10 cellular contexts compared by ENCODE assay signal in genomic region chr17:33292184-33292980, GRCh38. TPM values are rescaled to one million over a fixed set of nuclear protein-coding genes. Genes with fewer than 3 reads are reported as not detected.
A peak's percentile ranks its signal among the peaks of the same experiment; 100 is the strongest.
DNase-seq lines count a peak whose midpoint lies in the region; ATAC-seq, FAIRE-seq and TF ChIP-seq lines count a peak whose summit lies in the region.
"Had no signal": no experiment of that assay in that cellular context is flagged by ENCODE, and none has a peak within 500 bp of the region (broad histone marks: within the 10 kb centered on the region; RNA-seq: fewer than 3 reads in every experiment).

No MANE protein-coding gene starts in this region.

- DNase-seq in D341Med (ENCODE audit: low spot score) (peak; percentile 79), MG63 (peak; percentile 28), H1 (ENCODE audit: low read depth in 1 of 2, low spot score in 2 of 2) (peak; percentile 21 to 78), neural crest cell (ENCODE audit: low read depth, low spot score) (peak; percentile 34), MM.1S (no peak), NCI-H526 treated with DMSO at 0.1 percent for 48 hours (lab: John Stamatoyannopoulos, UW) (no peak)
- DNase-seq in central memory CD4-positive, alpha-beta T cell = no peak
- DNase-seq: effector memory CD4-positive, alpha-beta T cell; OCI-M1 had no signal

- H4K20me1 ChIP-seq in H1 (replicated peaks in 1 of 2; ENCODE audit: control insufficient read depth in 1 of 2, insufficient read depth in 2 of 2, low read length in 2 of 2) (peaks cover 2 to 9% of the 10 kb centered on the region in 2 experiments), MM.1S (ENCODE audit: insufficient read depth, low read length) (no peaks in the 10 kb centered on the region)

- no peaks in the 10 kb centered on the region for H3K9me3 ChIP-seq in MG63
- H3K9me3 ChIP-seq in H1 (ENCODE audit: insufficient read depth in 2 of 2, low read depth in 1 of 2, low read length in 1 of 2) = no peaks in the 10 kb centered on the region
- no peaks in the 10 kb centered on the region for H3K9me3 ChIP-seq in MM.1S (replicated peaks; ENCODE audit: insufficient read depth, low read length)

- H3K9ac ChIP-seq in H1 (replicated peaks in 1 of 4; ENCODE audit: extremely low read depth in 1 of 4, low read depth in 3 of 4, low read length in 3 of 4) = no peak overlapping the region
- no peak overlapping the region for H3K9ac ChIP-seq in MM.1S (ENCODE audit: low read length)

- H3K4me2 ChIP-seq in H1 (ENCODE audit: insufficient read depth in 1 of 2, low read depth in 2 of 2, low read length in 2 of 2) = peak overlapping the region; percentile 59 to 99
- no peak overlapping the region for H3K4me2 ChIP-seq in MM.1S (ENCODE audit: low read depth, low read length)

- TF ChIP-seq POLR2A in H1 (IDR thresholded peaks at IDR 0.05; ENCODE audit: control extremely low read depth in 1 of 2, low read depth in 2 of 2, low read length in 2 of 2) = no peak

- H4K8ac ChIP-seq in H1 (ENCODE audit: extremely low read depth, insufficient read depth, low read length) = peak overlapping the region; percentile 29; the same call in 1 of the 2 replicates

- H3K79me1 ChIP-seq in H1 (ENCODE audit: low read depth, low read length) = no peaks in the 10 kb centered on the region

- H2AK5ac ChIP-seq in H1 (ENCODE audit: low read depth, low read length) = no peak overlapping the region

- 3% methylated on average over 12 of the region's 72 CpGs; no CpG with 5 or more reads in 1 of the 2 experiments for WGBS in H1 (ENCODE audit: extremely low coverage in 1 of 2, insufficient coverage in 1 of 2, insufficient read length in 1 of 2, insufficient replicate concordance in 2 of 2, low coverage in 1 of 2, low lambda C conversion rate in 2 of 2, missing lambda C conversion rate in 1 of 2), 2 experiments

- H3K27me3 ChIP-seq in MG63 (peaks cover 54% of the 10 kb centered on the region), H1 (replicated peaks in 1 of 4; ENCODE audit: control insufficient read depth in 3 of 4, extremely low read depth in 1 of 4, insufficient read depth in 3 of 4, low read length in 3 of 4) (peaks cover 25 to 70% (median 62%) of the 10 kb centered on the region in 4 experiments), MM.1S (replicated peaks; ENCODE audit: insufficient read depth, low read length) (peaks cover 20% of the 10 kb centered on the region)

- H3K79me2 ChIP-seq in H1 (ENCODE audit: control insufficient read depth in 1 of 2, insufficient read depth in 2 of 2, low read length in 2 of 2) (no peaks in the 10 kb centered on the region), MM.1S (ENCODE audit: low read length) (no peaks in the 10 kb centered on the region)

- CTCF ChIA-PET in H1 (lab: Charles Lee; ENCODE audit: partially characterized antibody) = interaction anchor here (0.7 to 7.8 kb wide), 18 partner anchors 11 to 265 kb away, joined by 3 to 56 read pairs (median 4); no protein-coding TSS in a partner anchor

- peaks cover 22% of the 10 kb centered on the region; the same call in 1 of the 2 replicates for H3K23me2 ChIP-seq in H1 (ENCODE audit: low read depth, low read length)

- H3K9me3 Mint-ChIP-seq in neural crest cell = no peaks in the 10 kb centered on the region

- H3K4me1 ChIP-seq in H1 (replicated peaks in 1 of 4; ENCODE audit: control insufficient read depth in 3 of 4, insufficient read depth in 4 of 4, low read length in 3 of 4) (peaks cover 0 to 6% (median 2%) of the 10 kb centered on the region in 4 experiments; a peak in 1 of 7 replicates), MM.1S (ENCODE audit: low read length) (no peaks in the 10 kb centered on the region)

- H3K56ac ChIP-seq in H1 (replicated peaks; ENCODE audit: insufficient read length, low read depth, low read length) = no peak overlapping the region

- peak; percentile 38 to 63 (median 52) for TF ChIP-seq CTCF in H1 (IDR thresholded peaks at IDR 0.05; ENCODE audit: control extremely low read depth in 1 of 3, insufficient read depth in 1 of 3, low read depth in 1 of 3, low read length in 3 of 3)
- peak; percentile 64 for TF ChIP-seq CTCF in neural crest cell (conservative IDR thresholded peaks at IDR 0.05)
- no peak for TF ChIP-seq CTCF in MM.1S (IDR thresholded peaks at IDR 0.05; ENCODE audit: low read length)

- peaks cover 15% of the 10 kb centered on the region for H3K4me1 Mint-ChIP-seq in neural crest cell

- H3K14ac ChIP-seq in H1 (ENCODE audit: insufficient read length) = no peak overlapping the region

- no peak overlapping the region for H4K91ac ChIP-seq in H1 (replicated peaks; ENCODE audit: insufficient read length, low read length)

- ATAC-seq in GM18517 (IDR thresholded peaks at IDR 0.05; ENCODE audit: unreplicated experiment) = no peak

- H3K4ac ChIP-seq in H1 (replicated peaks; ENCODE audit: insufficient read length, low read depth, low read length) = no peak overlapping the region

- H2AFZ ChIP-seq in H1 (ENCODE audit: low read length) (peak overlapping the region; percentile 69; the same call in 1 of the 2 replicates), MM.1S (ENCODE audit: low read length) (no peak overlapping the region)

- H3K27ac ChIP-seq in H1 (ENCODE audit: low read depth, low read length) = no peak overlapping the region
- no peak overlapping the region for H3K27ac ChIP-seq in MM.1S (ENCODE audit: low read length)

- H2BK15ac ChIP-seq in H1 (ENCODE audit: low read length) = no peak overlapping the region

- no peak overlapping the region for H2BK5ac ChIP-seq in H1 (ENCODE audit: low read depth, low read length)

- POLR2A ChIA-PET in H1 (lab: Charles Lee; ENCODE audit: partially characterized antibody) = interaction anchor here (0.6 kb wide), 1 partner anchor 79 kb away, joined by 3 read pairs; no protein-coding TSS in a partner anchor

- no peaks in the 10 kb centered on the region for H3K9me2 ChIP-seq in MM.1S (replicated peaks; ENCODE audit: insufficient read depth, low read length)

- H3K4me3 Mint-ChIP-seq in neural crest cell = peak overlapping the region; percentile 72

- H3K4me3 ChIP-seq in MG63 (0 out of 2 replicates have a peak overlapping the region, but pooled peaks have one; percentile 13), H1 (ENCODE audit: extremely low read depth in 1 of 4, insufficient read depth in 2 of 4, low read depth in 3 of 4, low read length in 4 of 4) (peak overlapping the region; percentile 26 to 68 (median 52)), MM.1S (ENCODE audit: low read length) (no peak overlapping the region)

- peaks cover 90% of the 10 kb centered on the region for H3K27me3 Mint-ChIP-seq in neural crest cell (ENCODE audit: low read depth)

- no peaks in the 10 kb centered on the region for H3K36me3 ChIP-seq in MG63
- H3K36me3 ChIP-seq in H1 (ENCODE audit: control insufficient read depth in 2 of 4, insufficient read depth in 4 of 4, low read length in 3 of 4) = no peaks in the 10 kb centered on the region
- no peaks in the 10 kb centered on the region for H3K36me3 ChIP-seq in MM.1S (replicated peaks; ENCODE audit: insufficient read depth, low read length)

- no peak for FAIRE-seq in H1 (lab: Jason Lieb, UNC)

- no peak overlapping the region for H3K27ac Mint-ChIP-seq in neural crest cell (ENCODE audit: unreplicated experiment)

- no peak overlapping the region for H3K23ac ChIP-seq in H1 (ENCODE audit: insufficient read length)

- H2BK20ac ChIP-seq in H1 (ENCODE audit: low read length) = no peak overlapping the region

- no peaks in the 10 kb centered on the region for H3F3A ChIP-seq in MM.1S (ENCODE audit: insufficient read depth, low read length)

- H3K36me3 Mint-ChIP-seq in neural crest cell (ENCODE audit: low read depth) = no peaks in the 10 kb centered on the region

- H3K18ac ChIP-seq in H1 (ENCODE audit: extremely low read depth, low read length) = no peak overlapping the region

- no peak overlapping the region for H2BK12ac ChIP-seq in H1 (ENCODE audit: low read depth, low read length)

- no peak overlapping the region for H4K5ac ChIP-seq in H1 (ENCODE audit: insufficient read length, low read depth, low read length)

- no peak overlapping the region for H2BK120ac ChIP-seq in H1 (replicated peaks; ENCODE audit: low read depth, low read length)

- TF ChIP-seq EP300 in H1 (IDR thresholded peaks at IDR 0.05; ENCODE audit: borderline replicate concordance in 1 of 2, low read depth in 2 of 2, low read length in 2 of 2) = no peak

- peak; percentile 22 to 51; a peak in 2 of 4 replicates for TF ChIP-seq RAD21 in H1 (IDR thresholded peaks at IDR 0.05 in 1 of 2, conservative IDR thresholded peaks at IDR 0.05 in 1 of 2; ENCODE audit: low read depth in 2 of 2, low read length in 2 of 2)

TF ChIP-seq in H1, 55 proteins besides CTCF, POLR2A, EP300 and RAD21 (continues in another document):
- TF ChIP-seq RNF2 (IDR thresholded peaks at IDR 0.05; ENCODE audit: borderline replicate concordance, low read depth, low read length, missing control alignments, poor library complexity, severe bottlenecking) (no peak), BCL11A (IDR thresholded peaks at IDR 0.05; ENCODE audit: low read depth in 2 of 2, low read length in 2 of 2) (no peak), BACH1 (IDR thresholded peaks at IDR 0.05; ENCODE audit: low read length) (no peak), RFX5 (IDR thresholded peaks at IDR 0.05; ENCODE audit: borderline replicate concordance, low read depth, low read length) (no peak), HDAC6 (IDR thresholded peaks at IDR 0.05; ENCODE audit: low read depth, low read length) (no peak), SP4 (IDR thresholded peaks at IDR 0.05; ENCODE audit: low read length) (no peak), YY1 (IDR thresholded peaks at IDR 0.05; ENCODE audit: low read depth, low read length) (no peak)
- TF ChIP-seq, protein P1, sequence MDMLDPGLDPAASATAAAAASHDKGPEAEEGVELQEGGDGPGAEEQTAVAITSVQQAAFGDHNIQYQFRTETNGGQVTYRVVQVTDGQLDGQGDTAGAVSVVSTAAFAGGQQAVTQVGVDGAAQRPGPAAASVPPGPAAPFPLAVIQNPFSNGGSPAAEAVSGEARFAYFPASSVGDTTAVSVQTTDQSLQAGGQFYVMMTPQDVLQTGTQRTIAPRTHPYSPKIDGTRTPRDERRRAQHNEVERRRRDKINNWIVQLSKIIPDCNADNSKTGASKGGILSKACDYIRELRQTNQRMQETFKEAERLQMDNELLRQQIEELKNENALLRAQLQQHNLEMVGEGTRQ (IDR thresholded peaks at IDR 0.05; ENCODE audit: low read length) = no peak

RNA-seq across cellular contexts. Expression of gene ASIC2, which starts 0.7 kb away (rescaled TPM):
- total RNA-seq in MG63 (2014; rRNA removed; shearing (Covaris generic); ENCODE audit: low replicate concordance) = not detected in 2 replicates
- total RNA-seq in H1 (2021; fragmentation: NEBNext Ultra II Directional; extraction: Animal tissue kit (Norgen Biotek cat#: 25700)) = 1.1 and 1.2 TPM in 2 replicates
- 0.86 and 1.3 TPM in 2 replicates for polyA plus RNA-seq in H1 (2011; rRNA removed)
- polyA plus RNA-seq in H1 (2011; cell fraction: cytosol; rRNA removed) = 0.84 TPM
- 2.8 TPM for polyA plus RNA-seq in H1 (2011; cell fraction: nucleus; rRNA removed)
- polyA plus RNA-seq in H1 (2012, experiment 1 of 2) = 0.21 to 0.61 TPM (median 0.45 TPM) in 4 replicates
- 0.37 TPM for polyA plus RNA-seq in H1 (2012, experiment 2 of 2)
- 0.75 TPM for polyA plus RNA-seq in H1 (2013, experiment 1 of 2)
- 0.79 TPM for polyA plus RNA-seq in H1 (2013, experiment 2 of 2)
- 2.6 and 2.9 TPM in 2 replicates for polyA minus RNA-seq in H1 (2011; rRNA and poly(A)+ RNA removed)
- 0.88 TPM for polyA minus RNA-seq in H1 (2011; cell fraction: cytosol; rRNA and poly(A)+ RNA removed)
- polyA minus RNA-seq in H1 (2011; cell fraction: nucleus; rRNA and poly(A)+ RNA removed) = 12.2 TPM
- total RNA-seq in neural crest cell = 0.12 TPM in 1 of 2 replicates, not detected in the other

Comparison
In these comparisons a context has a peak if more than half of its experiments do, and no peak if none do; other contexts are left out.
1. DNase-seq: peak in D341Med (single experiment), MG63 (single experiment), H1 (2 of 2) and neural crest cell (single experiment); none in MM.1S (single experiment), central memory CD4-positive, alpha-beta T cell (single experiment) and NCI-H526 treated with DMSO at 0.1 percent for 48 hours (single experiment).